ENCODE assay signal across 32 cellular contexts in the genomic region with DNA sequence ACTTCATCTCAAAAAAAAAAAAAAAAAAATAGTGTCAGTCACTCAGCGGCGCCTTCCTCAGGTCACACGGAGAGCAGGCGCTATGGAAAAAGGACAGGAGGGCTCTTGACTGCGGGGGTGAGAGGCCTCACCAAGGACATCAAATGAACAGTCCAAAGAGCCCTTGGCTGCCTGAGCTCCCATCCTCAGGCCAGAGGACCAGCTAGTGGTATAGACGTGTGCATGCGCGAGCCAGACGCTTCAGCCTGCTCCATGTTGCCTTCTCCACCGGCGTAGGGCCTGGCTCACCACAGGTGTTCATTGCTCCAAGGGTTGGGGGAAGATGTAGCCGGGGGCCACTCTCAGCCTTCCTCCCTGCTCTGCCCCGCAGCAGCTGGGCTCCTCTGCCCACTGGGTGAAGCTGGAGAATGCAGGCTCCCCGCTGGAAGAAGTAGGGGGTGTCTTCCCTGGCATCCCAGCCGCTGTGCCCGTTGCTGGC.
A peak's percentile ranks its signal among the peaks of the same experiment; 100 is the strongest.
DNase-seq lines count a peak whose midpoint lies in the region; ATAC-seq and TF ChIP-seq lines count a peak whose summit lies in the region.
"Had no signal": no experiment of that assay in that cellular context is flagged by ENCODE, and none has a peak within 500 bp of the region (broad histone marks: within the 10 kb centered on the region; RNA-seq: fewer than 3 reads in every experiment).

No MANE protein-coding gene starts in this region.

- no peak overlapping the region for H3K27ac ChIP-seq in H9 (ENCODE audit: insufficient read length, low read depth, low read length)
- H3K27ac ChIP-seq in OCI-LY3 (ENCODE audit: low read length), result no peak overlapping the region
- no peak overlapping the region for H3K27ac ChIP-seq in endodermal cell (ENCODE audit: low read depth, low read length)
- H3K27ac ChIP-seq: esophagus muscularis mucosa, foreskin keratinocyte, heart left ventricle, lower lobe of right lung, ovary, upper lobe of left lung had no signal

- H3K4me3 Mint-ChIP-seq in H9, result no peak overlapping the region
- H3K4me3 Mint-ChIP-seq in endodermal cell, result no peak overlapping the region
- no peak overlapping the region for H3K4me3 Mint-ChIP-seq in stimulated activated memory B cell treated with anti-CD40 and anti-IgM and Interleukin-4, amounts not matched to agents 10 μg/mL and 1 μg/mL and 100 μg/mL, for 72 hours
- no peak overlapping the region for H3K4me3 Mint-ChIP-seq in T-helper 2 cell treated with Interferon-gamma antibody and Interleukin-4, amounts not matched to agents 5 μg/mL and 100 μg/mL, for 36 hours
- H3K4me3 Mint-ChIP-seq: CD4-positive, CD25-positive, alpha-beta regulatory T cell; natural killer cell treated with Interleukin-12 subunit alpha and Interleukin-12 subunit beta and Interleukin-15 and Interleukin-18, amount 100 ng/mL, for 72 hours had no signal

- H3K4me1 ChIP-seq in H9 (ENCODE audit: insufficient read depth, low read length) (peaks cover 10% of the 10 kb centered on the region), OCI-LY3 (ENCODE audit: low read length) (peaks cover 39% of the 10 kb centered on the region), endodermal cell (ENCODE audit: control insufficient read depth, insufficient read depth, low read length) (no peaks in the 10 kb centered on the region)

- no peak overlapping the region for H3T11ph ChIP-seq in H9 (ENCODE audit: low read length)

- H2BK12ac ChIP-seq in H9 (ENCODE audit: insufficient read length, low read depth, low read length), result no peak overlapping the region

- H3K9ac ChIP-seq in H9 (ENCODE audit: extremely low read depth, insufficient read length, low read length) (no peak overlapping the region), OCI-LY3 (ENCODE audit: low read length) (no peak overlapping the region), endodermal cell (ENCODE audit: extremely low read depth, low read length, poor library complexity, severe bottlenecking) (no peak overlapping the region)

- H4K5ac ChIP-seq in H9 (ENCODE audit: insufficient read length, low read depth, low read length), result no peak overlapping the region

- no peak overlapping the region for H3K4me2 ChIP-seq in H9 (ENCODE audit: insufficient read depth, insufficient read length, low read length)
- H3K4me2 ChIP-seq in OCI-LY3 (ENCODE audit: low read length), result no peak overlapping the region
- H3K4me2 ChIP-seq: smooth muscle cell had no signal

- H3K79me2 ChIP-seq in H9 (ENCODE audit: insufficient read depth, low read length), result no peaks in the 10 kb centered on the region
- no peaks in the 10 kb centered on the region for H3K79me2 ChIP-seq in OCI-LY3 (ENCODE audit: low read length)

- TF ChIP-seq CTCF in H9 (conservative IDR thresholded peaks at IDR 0.05), result peak; percentile 38; the same call in 2 of the 3 replicates
- peak; percentile 7; the same call in 1 of the 2 replicates for TF ChIP-seq CTCF in OCI-LY3 (IDR thresholded peaks at IDR 0.05; ENCODE audit: low read depth, low read length)
- peak; percentile 29 for TF ChIP-seq CTCF in endodermal cell (conservative IDR thresholded peaks at IDR 0.05)

- H2BK20ac ChIP-seq in H9 (ENCODE audit: low read depth, low read length, poor library complexity, severe bottlenecking), result no peak overlapping the region

- no peaks in the 10 kb centered on the region for H3K9me3 ChIP-seq in H9 (ENCODE audit: control insufficient read depth, low read depth, low read length)
- no peaks in the 10 kb centered on the region for H3K9me3 ChIP-seq in OCI-LY3 (ENCODE audit: insufficient read depth, low read length)
- no peaks in the 10 kb centered on the region for H3K9me3 ChIP-seq in endodermal cell (ENCODE audit: control insufficient read depth, low read length)
- H3K9me3 ChIP-seq: esophagus muscularis mucosa, heart left ventricle, lower lobe of right lung, ovary, upper lobe of left lung had no signal

- H4K20me1 ChIP-seq in H9 (ENCODE audit: control insufficient read depth, insufficient read depth, insufficient read length) (no peaks in the 10 kb centered on the region), OCI-LY3 (ENCODE audit: insufficient read depth, low read length) (no peaks in the 10 kb centered on the region)

- no peak overlapping the region for H3K4me3 ChIP-seq in OCI-LY3 (ENCODE audit: low read length)
- no peak overlapping the region for H3K4me3 ChIP-seq in endodermal cell (ENCODE audit: low read length)
- H3K4me3 ChIP-seq: esophagus muscularis mucosa, heart left ventricle, lower lobe of right lung, ovary, smooth muscle cell, upper lobe of left lung had no signal

- no peak overlapping the region for H3K14ac ChIP-seq in H9 (ENCODE audit: insufficient read depth, low read length)

- no peak overlapping the region for H3K23ac ChIP-seq in H9 (ENCODE audit: insufficient read length, low read depth, low read length)

- WGBS in H9 (ENCODE audit: extremely low coverage, insufficient read length, low lambda C conversion rate), result no CpG with 5 or more reads among the region's 16 CpGs
- WGBS in endodermal cell (ENCODE audit: insufficient coverage in 1 of 2, insufficient read length in 1 of 2), 2 experiments, result 92 to 99% methylated on average over 8 to 16 of the region's 16 CpGs

- ATAC-seq in stimulated activated memory B cell treated with anti-CD40 and anti-IgM and Interleukin-4, amounts not matched to agents 10 μg/mL and 1 μg/mL and 100 μg/mL, for 72 hours, result no peak
- ATAC-seq in HG03571 (IDR thresholded peaks at IDR 0.05; ENCODE audit: unreplicated experiment), result no peak
- ATAC-seq: activated CD4-positive, CD25-positive, alpha-beta regulatory T cell treated with anti-CD3 and anti-CD28 coated beads, Interleukin-2, amount 50 U/mL, for 24 hours; foreskin keratinocyte; lower lobe of right lung; natural killer cell treated with Interleukin-12 subunit alpha and Interleukin-12 subunit beta and Interleukin-15 and Interleukin-18, amount 100 ng/mL, for 72 hours; Right ventricle myocardium inferior had no signal

- no peak overlapping the region for H2BK120ac ChIP-seq in H9 (ENCODE audit: low read depth, low read length, poor library complexity, severe bottlenecking)

- H3K27ac Mint-ChIP-seq in H9, result no peak overlapping the region
- H3K27ac Mint-ChIP-seq in endodermal cell, result no peak overlapping the region
- peak overlapping the region; percentile 31 for H3K27ac Mint-ChIP-seq in stimulated activated memory B cell treated with anti-CD40 and anti-IgM and Interleukin-4, amounts not matched to agents 10 μg/mL and 1 μg/mL and 100 μg/mL, for 72 hours
- no peak overlapping the region for H3K27ac Mint-ChIP-seq in T-helper 2 cell treated with Interferon-gamma antibody and Interleukin-4, amounts not matched to agents 5 μg/mL and 100 μg/mL, for 36 hours
- H3K27ac Mint-ChIP-seq: natural killer cell treated with Interleukin-12 subunit alpha and Interleukin-12 subunit beta and Interleukin-15 and Interleukin-18, amount 100 ng/mL, for 72 hours had no signal

- H3K36me3 ChIP-seq in OCI-LY3 (replicated peaks; ENCODE audit: low read depth, low read length) (peaks cover 14% of the 10 kb centered on the region), endodermal cell (ENCODE audit: control insufficient read depth, insufficient read depth, low read length) (peaks cover 9% of the 10 kb centered on the region)
- H3K36me3 ChIP-seq: ovary had no signal

- H3K4ac ChIP-seq in H9 (ENCODE audit: low read depth, low read length), result no peak overlapping the region

- H2AK5ac ChIP-seq in H9 (ENCODE audit: insufficient read length, low read length), result no peak overlapping the region

- no peaks in the 10 kb centered on the region for H3K9me3 Mint-ChIP-seq in H9
- H3K9me3 Mint-ChIP-seq in endodermal cell, result no peaks in the 10 kb centered on the region
- no peaks in the 10 kb centered on the region for H3K9me3 Mint-ChIP-seq in stimulated activated memory B cell treated with anti-CD40 and anti-IgM and Interleukin-4, amounts not matched to agents 10 μg/mL and 1 μg/mL and 100 μg/mL, for 72 hours
- H3K9me3 Mint-ChIP-seq in T-helper 2 cell treated with Interferon-gamma antibody and Interleukin-4, amounts not matched to agents 5 μg/mL and 100 μg/mL, for 36 hours, result no peaks in the 10 kb centered on the region
- H3K9me3 Mint-ChIP-seq: IgD-negative memory B cell; natural killer cell treated with Interleukin-12 subunit alpha and Interleukin-12 subunit beta and Interleukin-15 and Interleukin-18, amount 100 ng/mL, for 72 hours had no signal

- no peaks in the 10 kb centered on the region for H3K27me3 ChIP-seq in H9 (ENCODE audit: insufficient read depth, low read length)
- no peaks in the 10 kb centered on the region for H3K27me3 ChIP-seq in OCI-LY3 (ENCODE audit: low read depth, low read length)
- H3K27me3 ChIP-seq in endodermal cell (ENCODE audit: control insufficient read depth, insufficient read depth, low read length, poor library complexity, severe bottlenecking), result no peaks in the 10 kb centered on the region
- H3K27me3 ChIP-seq: esophagus muscularis mucosa, foreskin keratinocyte, heart left ventricle, ovary, upper lobe of left lung had no signal

- no peak overlapping the region for H2BK15ac ChIP-seq in H9 (ENCODE audit: low read depth, low read length)

- no peak overlapping the region for H2AFZ ChIP-seq in H9 (ENCODE audit: low read length)
- H2AFZ ChIP-seq in OCI-LY3 (ENCODE audit: low read depth, low read length), result no peak overlapping the region

- peaks cover under 1 to 7% (median under 1%) of the 10 kb centered on the region in 3 experiments; a peak in 3 of 7 replicates for H3K36me3 Mint-ChIP-seq in H9 (ENCODE audit: insufficient read depth in 1 of 3, low read depth in 3 of 3)
- H3K36me3 Mint-ChIP-seq in endodermal cell (ENCODE audit: low read depth), result peaks cover 9% of the 10 kb centered on the region
- H3K36me3 Mint-ChIP-seq in stimulated activated memory B cell treated with anti-CD40 and anti-IgM and Interleukin-4, amounts not matched to agents 10 μg/mL and 1 μg/mL and 100 μg/mL, for 72 hours, result peaks cover 8% of the 10 kb centered on the region
- peaks cover 8% of the 10 kb centered on the region for H3K36me3 Mint-ChIP-seq in T-helper 2 cell treated with Interferon-gamma antibody and Interleukin-4, amounts not matched to agents 5 μg/mL and 100 μg/mL, for 36 hours (ENCODE audit: low read depth)
- H3K36me3 Mint-ChIP-seq: IgD-negative memory B cell; natural killer cell treated with Interleukin-12 subunit alpha and Interleukin-12 subunit beta and Interleukin-15 and Interleukin-18, amount 100 ng/mL, for 72 hours had no signal

- no peak overlapping the region for H2BK5ac ChIP-seq in H9 (ENCODE audit: insufficient read length, low read length)

- no peak overlapping the region for H4K91ac ChIP-seq in H9 (ENCODE audit: insufficient read length, low read depth, low read length)

- peaks cover 64 to 79% of the 10 kb centered on the region in 2 experiments for H3K4me1 Mint-ChIP-seq in H9
- H3K4me1 Mint-ChIP-seq in endodermal cell, result peaks cover 23% of the 10 kb centered on the region
- H3K4me1 Mint-ChIP-seq in stimulated activated memory B cell treated with anti-CD40 and anti-IgM and Interleukin-4, amounts not matched to agents 10 μg/mL and 1 μg/mL and 100 μg/mL, for 72 hours, result peaks cover 46% of the 10 kb centered on the region
- H3K4me1 Mint-ChIP-seq in T-helper 2 cell treated with Interferon-gamma antibody and Interleukin-4, amounts not matched to agents 5 μg/mL and 100 μg/mL, for 36 hours (ENCODE audit: low read depth), result peaks cover 25% of the 10 kb centered on the region

- DNase-seq in H9, result no peak
- peak; percentile 66 for DNase-seq in endodermal cell
- DNase-seq in T-helper 2 cell treated with Interferon-gamma antibody and Interleukin-4, amounts not matched to agents 5 μg/mL and 100 μg/mL, for 36 hours (ENCODE audit: low spot score), result no peak
- DNase-seq in stimulated activated naive CD4-positive, alpha-beta T cell (lab: John Stamatoyannopoulos, UW), result no peak
- DNase-seq: activated CD4-positive, alpha-beta T cell treated with anti-CD3 and anti-CD28 coated beads, Interleukin-2, amount 50 U/mL, for 48 hours; activated CD8-positive, alpha-beta memory T cell treated with anti-CD3 and anti-CD28 coated beads, Interleukin-2, amount 50 U/mL, for 48 hours; activated naive CD4-positive, alpha-beta T cell treated with anti-CD3 and anti-CD28 coated beads, Interleukin-2, amount 50 U/mL, for 16 hours; anterior cingulate cortex; caudate nucleus; CD4-positive, CD25-positive, alpha-beta regulatory T cell; cortex of kidney; EL; foreskin keratinocyte; heart left ventricle; lower lobe of right lung; NCI-H1092 treated with DMSO at 0.1 percent for 48 hours; NCI-H187; NCI-H526 treated with DMSO at 0.1 percent for 48 hours; retina; stimulated activated CD4-positive, alpha-beta T cell treated with anti-CD3 and anti-CD28 coated beads, Interleukin-2, amount 100 ng/mL, for 24 hours; substantia nigra had no signal

- no peaks in the 10 kb centered on the region for H3K27me3 Mint-ChIP-seq in H9 (ENCODE audit: low read depth)
- no peaks in the 10 kb centered on the region for H3K27me3 Mint-ChIP-seq in endodermal cell (ENCODE audit: insufficient read depth)
- no peaks in the 10 kb centered on the region for H3K27me3 Mint-ChIP-seq in stimulated activated memory B cell treated with anti-CD40 and anti-IgM and Interleukin-4, amounts not matched to agents 10 μg/mL and 1 μg/mL and 100 μg/mL, for 72 hours
- H3K27me3 Mint-ChIP-seq in T-helper 2 cell treated with Interferon-gamma antibody and Interleukin-4, amounts not matched to agents 5 μg/mL and 100 μg/mL, for 36 hours (ENCODE audit: low read depth), result no peaks in the 10 kb centered on the region
- H3K27me3 Mint-ChIP-seq: CD4-positive, CD25-positive, alpha-beta regulatory T cell; IgD-negative memory B cell; natural killer cell treated with Interleukin-12 subunit alpha and Interleukin-12 subunit beta and Interleukin-15 and Interleukin-18, amount 100 ng/mL, for 72 hours had no signal

- H3K79me1 ChIP-seq in H9 (ENCODE audit: insufficient read depth, low read depth, low read length, poor library complexity, severe bottlenecking), result no peaks in the 10 kb centered on the region

- no peak overlapping the region for H3K56ac ChIP-seq in H9 (ENCODE audit: insufficient read length, low read depth, low read length)

- H4K8ac ChIP-seq in H9 (replicated peaks; ENCODE audit: insufficient read length, low read depth, low read length), result no peak overlapping the region

- no peaks in the 10 kb centered on the region for H3K23me2 ChIP-seq in H9 (ENCODE audit: insufficient read length, low read depth, low read length, poor library complexity, severe bottlenecking)

- no peak overlapping the region for H3K18ac ChIP-seq in H9 (ENCODE audit: insufficient read length, low read depth, low read length)
